ENCODE assay signal across 24 cellular contexts in the genomic region with DNA sequence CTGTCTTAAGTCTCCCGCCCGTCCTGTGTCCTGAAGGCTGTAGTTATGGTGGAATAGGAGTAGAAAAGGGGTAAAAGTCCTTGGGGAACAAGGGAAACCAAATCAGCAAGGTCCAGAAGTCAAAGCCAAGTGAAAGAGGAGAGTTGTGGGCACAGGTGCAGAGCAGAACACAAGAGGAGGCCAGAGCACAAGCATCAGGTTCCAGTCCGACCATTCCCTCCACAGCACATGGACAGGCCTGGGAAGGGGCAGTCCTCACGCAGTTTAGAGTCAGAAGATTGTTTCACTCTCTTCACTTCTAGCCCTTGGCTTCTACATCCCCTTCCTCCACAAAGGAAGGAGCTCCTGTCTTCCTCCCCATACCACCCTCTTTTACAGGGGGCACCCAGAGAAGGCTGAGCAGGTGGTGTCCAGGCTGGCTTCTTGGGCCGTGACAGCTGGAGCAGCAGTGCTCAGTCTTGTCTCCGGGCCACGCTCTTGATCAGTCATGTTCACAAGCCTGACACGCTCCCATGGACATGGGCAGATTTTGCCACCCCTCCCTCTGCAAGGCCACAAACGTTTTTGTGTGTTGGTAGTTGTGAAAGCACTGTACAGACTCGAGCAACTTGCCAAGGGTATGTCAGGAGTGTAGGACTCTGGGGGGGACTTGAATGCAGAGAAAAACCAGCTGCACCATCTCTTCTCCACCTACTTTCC.
A peak's percentile ranks its signal among the peaks of the same experiment; 100 is the strongest.
DNase-seq lines count a peak whose midpoint lies in the region; ATAC-seq, FAIRE-seq and TF ChIP-seq lines count a peak whose summit lies in the region.
"Had no signal": no experiment of that assay in that cellular context is flagged by ENCODE, and none has a peak within 500 bp of the region (broad histone marks: within the 10 kb centered on the region; RNA-seq: fewer than 3 reads in every experiment).

No MANE protein-coding gene starts in this region.

- no peaks in the 10 kb centered on the region for H3K4me1 ChIP-seq in HepG2 (ENCODE audit: insufficient read depth, low read length)
- H3K4me1 ChIP-seq in PC-9 (replicated peaks; ENCODE audit: insufficient read depth), result no peaks in the 10 kb centered on the region
- H3K4me1 ChIP-seq: Peyer's patch, SJCRH30 had no signal

- intact Hi-C loops in Right ventricle myocardium inferior (cut with DNase I) (no loop called here), left ventricle myocardium superior (cut with micrococcal nuclease) (no loop called here), HepG2 (cut with micrococcal nuclease; ENCODE audit: unreplicated experiment) (no loop called here), PC-9 (cut with micrococcal nuclease; ENCODE audit: unreplicated experiment) (no loop called here)

- peak overlapping the region; percentile 43 for H3K27ac Mint-ChIP-seq in progenitor cell of endocrine pancreas
- no peak overlapping the region for H3K27ac Mint-ChIP-seq in activated T-cell treated with anti-CD3 and anti-CD28 coated beads, Interleukin-2, amount 50 U/mL, for 24 hours

- H3K9me2 ChIP-seq in PC-9 (ENCODE audit: insufficient read depth), result no peaks in the 10 kb centered on the region

- WGBS in HepG2 (ENCODE audit: low lambda C conversion rate), result 93% methylated on average over 10 of the region's 10 CpGs

- no peak for TF ChIP-seq POLR2A in HepG2 (IDR thresholded peaks at IDR 0.05; ENCODE audit: insufficient read depth in 1 of 2, low read depth in 2 of 2, low read length in 2 of 2)

- H3K4me1 Mint-ChIP-seq in progenitor cell of endocrine pancreas (ENCODE audit: low read depth), result peaks cover 6% of the 10 kb centered on the region
- H3K4me1 Mint-ChIP-seq in activated T-cell treated with anti-CD3 and anti-CD28 coated beads, Interleukin-2, amount 50 U/mL, for 24 hours (ENCODE audit: low read depth), result no peaks in the 10 kb centered on the region
- H3K4me1 Mint-ChIP-seq: CD8-positive, alpha-beta memory T cell had no signal

- ATAC-seq in Right ventricle myocardium inferior (peak; percentile 24), left ventricle myocardium superior (no peak), HepG2 (peak; percentile 38), GM21717 (IDR thresholded peaks at IDR 0.05; ENCODE audit: unreplicated experiment) (no peak)

- H3K9me3 ChIP-seq in HepG2 (ENCODE audit: low read length) (no peaks in the 10 kb centered on the region), PC-9 (ENCODE audit: insufficient read depth, low read depth) (no peaks in the 10 kb centered on the region)
- H3K9me3 ChIP-seq: Peyer's patch, SJCRH30 had no signal

- H3K79me2 ChIP-seq in HepG2 (ENCODE audit: insufficient read depth, low read length), result no peaks in the 10 kb centered on the region
- H3K79me2 ChIP-seq in PC-9 (ENCODE audit: low read depth), result no peaks in the 10 kb centered on the region

- CTCF ChIA-PET in HepG2 (lab: Yijun Ruan, JAX; ENCODE audit: low intra/inter-chr PET ratio, low total read pairs), result no interaction called here
- CTCF ChIA-PET in PC-9 (lab: Charles Lee), result no interaction called here

- H3K27ac ChIP-seq in HepG2 (ENCODE audit: extremely low read length, insufficient read depth, low read length) (no peak overlapping the region), PC-9 (no peak overlapping the region)
- H3K27ac ChIP-seq: 22Rv1, Peyer's patch, SJCRH30 had no signal

- peaks cover 8% of the 10 kb centered on the region for H3K36me3 Mint-ChIP-seq in progenitor cell of endocrine pancreas (ENCODE audit: insufficient read depth)
- H3K36me3 Mint-ChIP-seq in activated T-cell treated with anti-CD3 and anti-CD28 coated beads, Interleukin-2, amount 50 U/mL, for 24 hours (ENCODE audit: low read depth), result peaks cover 13% of the 10 kb centered on the region

- H3K27me3 ChIP-seq in HepG2 (ENCODE audit: control insufficient read depth in 1 of 2, insufficient read depth in 2 of 2, low read length in 2 of 2), result no peaks in the 10 kb centered on the region
- no peaks in the 10 kb centered on the region for H3K27me3 ChIP-seq in PC-9 (ENCODE audit: insufficient read depth, low read depth)
- H3K27me3 ChIP-seq: Peyer's patch, SJCRH30 had no signal

- H3K4me3 ChIP-seq in HepG2 (replicated peaks in 1 of 3; ENCODE audit: insufficient read depth in 1 of 3, low read depth in 2 of 3, low read length in 3 of 3) (no peak overlapping the region), PC-9 (no peak overlapping the region)
- H3K4me3 ChIP-seq: Peyer's patch, SJCRH30 had no signal

- no TSS peak for BruUV-seq in HepG2 (replicated peaks; lab: Mats Ljungman, UMichigan)
- no TSS peak for BruUV-seq in PC-9 (replicated peaks; lab: Mats Ljungman, UMichigan)

- H4K20me1 ChIP-seq in HepG2 (ENCODE audit: insufficient read depth, low read length) (no peaks in the 10 kb centered on the region), PC-9 (ENCODE audit: insufficient read depth) (no peaks in the 10 kb centered on the region)

- TF ChIP-seq EP300 in HepG2 (IDR thresholded peaks at IDR 0.05; ENCODE audit: low read depth in 2 of 2, low read length in 2 of 2) (no peak), HepG2 (CRISPR knock-in tag; IDR thresholded peaks at IDR 0.05; ENCODE audit: borderline replicate concordance) (no peak)

- H3K4me2 ChIP-seq in HepG2 (ENCODE audit: low read depth, low read length) (no peak overlapping the region), PC-9 (no peak overlapping the region)

- H3K27me3 Mint-ChIP-seq in progenitor cell of endocrine pancreas, result no peaks in the 10 kb centered on the region
- no peaks in the 10 kb centered on the region for H3K27me3 Mint-ChIP-seq in activated T-cell treated with anti-CD3 and anti-CD28 coated beads, Interleukin-2, amount 50 U/mL, for 24 hours
- H3K27me3 Mint-ChIP-seq: CD8-positive, alpha-beta memory T cell had no signal

- H3F3A ChIP-seq in PC-9 (ENCODE audit: insufficient read depth, low read depth), result no peaks in the 10 kb centered on the region

- no peak for DNase-seq in Right ventricle myocardium inferior (ENCODE audit: missing footprints)
- no peak for DNase-seq in left ventricle myocardium superior
- DNase-seq in HepG2 (ENCODE audit: low spot score), result no peak
- DNase-seq in progenitor cell of endocrine pancreas (ENCODE audit: low spot score, unreplicated experiment), result no peak
- DNase-seq in activated T-cell treated with anti-CD3 and anti-CD28 coated beads, Interleukin-2, amount 50 U/mL, for 24 hours, result no peak
- no peak for DNase-seq in PC-9
- DNase-seq in NCI-H2196 treated with DMSO at 0.1 percent for 48 hours (lab: John Stamatoyannopoulos, UW; ENCODE audit: unreplicated experiment), result no peak
- DNase-seq: ACHN; C1 segment of cervical spinal cord; Calu3; CD8-positive, alpha-beta memory T cell; DMS153; KG1; NCI-H1092 treated with DMSO at 0.1 percent for 48 hours; NCI-H1436 treated with DMSO at 0.1 percent for 48 hours; NCI-H1930; NCI-H345; NCI-H524 treated with DMSO at 0.1 percent for 48 hours; NCI-H82; Peyer's patch had no signal

- no peak for TF ChIP-seq RAD21 in HepG2 (CRISPR knock-in tag; IDR thresholded peaks at IDR 0.05)

- no peak overlapping the region for H2AFZ ChIP-seq in HepG2 (ENCODE audit: low read length)
- no peak overlapping the region for H2AFZ ChIP-seq in PC-9

- no peaks in the 10 kb centered on the region for H3K9me3 Mint-ChIP-seq in progenitor cell of endocrine pancreas (ENCODE audit: low read depth)
- H3K9me3 Mint-ChIP-seq in activated T-cell treated with anti-CD3 and anti-CD28 coated beads, Interleukin-2, amount 50 U/mL, for 24 hours, result no peaks in the 10 kb centered on the region
- H3K9me3 Mint-ChIP-seq: CD8-positive, alpha-beta memory T cell had no signal

- FAIRE-seq in HepG2 (lab: Jason Lieb, UNC), result no peak
- FAIRE-seq: GM12891 had no signal

- H3K4me3 Mint-ChIP-seq in progenitor cell of endocrine pancreas (ENCODE audit: low read depth), result no peak overlapping the region
- H3K4me3 Mint-ChIP-seq in activated T-cell treated with anti-CD3 and anti-CD28 coated beads, Interleukin-2, amount 50 U/mL, for 24 hours, result no peak overlapping the region
- H3K4me3 Mint-ChIP-seq: CD8-positive, alpha-beta memory T cell had no signal

- in situ Hi-C loops in HepG2 (cut with HindIII; ENCODE audit: extremely low pct_ligation_motif_present, low pct_unique_long_range_greater_than_20kb), result no loop called here

- POLR2A ChIA-PET in HepG2 (lab: Yijun Ruan, JAX), result no interaction called here
- POLR2A ChIA-PET in PC-9 (lab: Charles Lee; ENCODE audit: unreplicated experiment), result no interaction called here

- no peak for TF ChIP-seq CTCF in HepG2 (CRISPR knock-in tag; IDR thresholded peaks at IDR 0.05)
- TF ChIP-seq CTCF in progenitor cell of endocrine pancreas (IDR thresholded peaks at IDR 0.05; ENCODE audit: unreplicated experiment), result no peak
- TF ChIP-seq CTCF in PC-9 (conservative IDR thresholded peaks at IDR 0.05), result no peak

- H3K9ac ChIP-seq in HepG2 (ENCODE audit: insufficient read depth, low read depth, low read length), result no peak overlapping the region

- H3K36me3 ChIP-seq in HepG2 (replicated peaks in 1 of 2; ENCODE audit: control insufficient read depth in 1 of 2, insufficient read depth in 2 of 2, low read length in 2 of 2) (peaks cover 21 to 68% of the 10 kb centered on the region in 2 experiments), PC-9 (ENCODE audit: low read depth) (no peaks in the 10 kb centered on the region)

TF ChIP-seq in HepG2, 621 proteins besides CTCF, POLR2A, EP300 and RAD21:
- TF ChIP-seq ZNF230 (CRISPR knock-in tag; IDR thresholded peaks at IDR 0.05) (no peak), ZBTB7A (CRISPR knock-in tag; IDR thresholded peaks at IDR 0.05) (no peak), RBM39 (IDR thresholded peaks at IDR 0.05; ENCODE audit: low read depth, low read length, poor library complexity, severe bottlenecking) (no peak), NFYC (CRISPR knock-in tag; IDR thresholded peaks at IDR 0.05) (no peak), JDP2 (CRISPR knock-in tag; IDR thresholded peaks at IDR 0.05; ENCODE audit: borderline replicate concordance) (no peak), ZNF296 (CRISPR knock-in tag; conservative IDR thresholded peaks at IDR 0.05) (no peak), CBFB (CRISPR knock-in tag; IDR thresholded peaks at IDR 0.05) (no peak), NFE2 (CRISPR knock-in tag; IDR thresholded peaks at IDR 0.05) (no peak), ZSCAN29 (CRISPR knock-in tag; conservative IDR thresholded peaks at IDR 0.05) (no peak), ZNF644 (CRISPR knock-in tag; IDR thresholded peaks at IDR 0.05; ENCODE audit: low read depth) (no peak)
TF ChIP-seq in HepG2: peak in this region for 0.

Comparison
In these comparisons a context has a peak if more than half of its experiments do, and no peak if none do; other contexts are left out.
1. ATAC-seq: peak in Right ventricle myocardium inferior (single experiment) and HepG2 (single experiment); none in left ventricle myocardium superior (single experiment) and GM21717 (single experiment).